35 cellular contexts compared by ENCODE assay signal in genomic region chr2:11304476-11304875, GRCh38.
"Had no signal": no experiment of that assay in that cellular context is flagged by ENCODE, and none has a peak within 500 bp of the region (broad histone marks: within the 10 kb centered on the region; RNA-seq: fewer than 3 reads in every experiment).

No MANE protein-coding gene starts in this region.

- DNase-seq: Karpas-422, Kasumi-1, MG63, MM.1S, MV-4-11, NCI-H1048, NCI-H1092, NCI-H1092 treated with DMSO at 0.1 percent for 48 hours, NCI-H1105, NCI-H1105 treated with DMSO at 0.1 percent for 48 hours, NCI-H1417, NCI-H1417 treated with DMSO at 0.1 percent for 48 hours, NCI-H1436, NCI-H1436 treated with DMSO at 0.1 percent for 48 hours, NCI-H146, NCI-H1694, NCI-H1694 treated with DMSO at 0.1 percent for 48 hours, NCI-H187, NCI-H187 treated with DMSO at 0.1 percent for 48 hours, NCI-H1930, NCI-H2029, NCI-H2029 treated with DMSO at 0.1 percent for 48 hours, NCI-H2081, NCI-H2081 treated with DMSO at 0.1 percent for 48 hours, NCI-H2107, NCI-H2171, NCI-H2171 treated with DMSO at 0.1 percent for 48 hours, NCI-H2227 treated with DMSO at 0.1 percent for 48 hours, NCI-H226, NCI-H345, NCI-H446, NCI-H446 treated with DMSO at 0.1 percent for 48 hours, NCI-H510A, NCI-H510A treated with DMSO at 0.1 percent for 48 hours, NCI-H524 had no signal

- H3K27me3 ChIP-seq: MG63 had no signal

- H3K36me3 ChIP-seq: MG63 had no signal

- H3K9me3 ChIP-seq: MG63 had no signal

- H3K4me3 ChIP-seq: MG63 had no signal
